In the genomic region with DNA sequence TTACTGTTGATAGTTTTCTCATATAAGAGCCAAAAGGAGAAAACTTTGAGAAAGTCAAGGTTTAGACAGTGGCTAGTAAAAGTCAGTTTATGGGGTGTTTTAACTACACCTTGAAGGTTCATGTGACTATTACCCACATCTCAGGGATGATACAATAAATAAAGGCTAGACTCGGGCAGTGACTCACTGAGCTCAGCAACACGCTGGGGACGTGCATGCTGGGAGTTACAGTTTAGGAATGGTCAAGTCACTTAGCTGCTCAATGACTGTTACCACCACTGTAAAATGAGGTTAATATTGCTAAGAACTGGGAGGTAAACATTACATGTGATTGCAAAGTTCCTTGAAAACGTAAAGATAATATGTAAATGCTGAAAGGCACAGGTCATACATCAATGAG, we compare ENCODE assay signal across 1 cellular context.
TF ChIP-seq lines count a peak whose summit lies in the region.

No MANE protein-coding gene starts in this region.

TF ChIP-seq in GM23338, 12 proteins besides CTCF, POLR2A, EP300 and RAD21 (continued from another document):
- TF ChIP-seq ZNF114 (CRISPR knock-in tag; IDR thresholded peaks at IDR 0.05) (no peak), EZH2phosphoT487 (IDR thresholded peaks at IDR 0.05; ENCODE audit: unreplicated experiment) (no peak), EZH2 (IDR thresholded peaks at IDR 0.05; ENCODE audit: low read depth, unreplicated experiment) (no peak), STAT1 (IDR thresholded peaks at IDR 0.05; ENCODE audit: unreplicated experiment) (no peak), NANOG (IDR thresholded peaks at IDR 0.05; ENCODE audit: borderline replicate concordance) (no peak)
- TF ChIP-seq, protein P1, sequence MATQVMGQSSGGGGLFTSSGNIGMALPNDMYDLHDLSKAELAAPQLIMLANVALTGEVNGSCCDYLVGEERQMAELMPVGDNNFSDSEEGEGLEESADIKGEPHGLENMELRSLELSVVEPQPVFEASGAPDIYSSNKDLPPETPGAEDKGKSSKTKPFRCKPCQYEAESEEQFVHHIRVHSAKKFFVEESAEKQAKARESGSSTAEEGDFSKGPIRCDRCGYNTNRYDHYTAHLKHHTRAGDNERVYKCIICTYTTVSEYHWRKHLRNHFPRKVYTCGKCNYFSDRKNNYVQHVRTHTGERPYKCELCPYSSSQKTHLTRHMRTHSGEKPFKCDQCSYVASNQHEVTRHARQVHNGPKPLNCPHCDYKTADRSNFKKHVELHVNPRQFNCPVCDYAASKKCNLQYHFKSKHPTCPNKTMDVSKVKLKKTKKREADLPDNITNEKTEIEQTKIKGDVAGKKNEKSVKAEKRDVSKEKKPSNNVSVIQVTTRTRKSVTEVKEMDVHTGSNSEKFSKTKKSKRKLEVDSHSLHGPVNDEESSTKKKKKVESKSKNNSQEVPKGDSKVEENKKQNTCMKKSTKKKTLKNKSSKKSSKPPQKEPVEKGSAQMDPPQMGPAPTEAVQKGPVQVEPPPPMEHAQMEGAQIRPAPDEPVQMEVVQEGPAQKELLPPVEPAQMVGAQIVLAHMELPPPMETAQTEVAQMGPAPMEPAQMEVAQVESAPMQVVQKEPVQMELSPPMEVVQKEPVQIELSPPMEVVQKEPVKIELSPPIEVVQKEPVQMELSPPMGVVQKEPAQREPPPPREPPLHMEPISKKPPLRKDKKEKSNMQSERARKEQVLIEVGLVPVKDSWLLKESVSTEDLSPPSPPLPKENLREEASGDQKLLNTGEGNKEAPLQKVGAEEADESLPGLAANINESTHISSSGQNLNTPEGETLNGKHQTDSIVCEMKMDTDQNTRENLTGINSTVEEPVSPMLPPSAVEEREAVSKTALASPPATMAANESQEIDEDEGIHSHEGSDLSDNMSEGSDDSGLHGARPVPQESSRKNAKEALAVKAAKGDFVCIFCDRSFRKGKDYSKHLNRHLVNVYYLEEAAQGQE (IDR thresholded peaks at IDR 0.05; ENCODE audit: unreplicated experiment), result no peak
- TF ChIP-seq, protein P2, sequence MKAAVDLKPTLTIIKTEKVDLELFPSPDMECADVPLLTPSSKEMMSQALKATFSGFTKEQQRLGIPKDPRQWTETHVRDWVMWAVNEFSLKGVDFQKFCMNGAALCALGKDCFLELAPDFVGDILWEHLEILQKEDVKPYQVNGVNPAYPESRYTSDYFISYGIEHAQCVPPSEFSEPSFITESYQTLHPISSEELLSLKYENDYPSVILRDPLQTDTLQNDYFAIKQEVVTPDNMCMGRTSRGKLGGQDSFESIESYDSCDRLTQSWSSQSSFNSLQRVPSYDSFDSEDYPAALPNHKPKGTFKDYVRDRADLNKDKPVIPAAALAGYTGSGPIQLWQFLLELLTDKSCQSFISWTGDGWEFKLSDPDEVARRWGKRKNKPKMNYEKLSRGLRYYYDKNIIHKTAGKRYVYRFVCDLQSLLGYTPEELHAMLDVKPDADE (IDR thresholded peaks at IDR 0.05), result no peak
